In the genomic region with DNA sequence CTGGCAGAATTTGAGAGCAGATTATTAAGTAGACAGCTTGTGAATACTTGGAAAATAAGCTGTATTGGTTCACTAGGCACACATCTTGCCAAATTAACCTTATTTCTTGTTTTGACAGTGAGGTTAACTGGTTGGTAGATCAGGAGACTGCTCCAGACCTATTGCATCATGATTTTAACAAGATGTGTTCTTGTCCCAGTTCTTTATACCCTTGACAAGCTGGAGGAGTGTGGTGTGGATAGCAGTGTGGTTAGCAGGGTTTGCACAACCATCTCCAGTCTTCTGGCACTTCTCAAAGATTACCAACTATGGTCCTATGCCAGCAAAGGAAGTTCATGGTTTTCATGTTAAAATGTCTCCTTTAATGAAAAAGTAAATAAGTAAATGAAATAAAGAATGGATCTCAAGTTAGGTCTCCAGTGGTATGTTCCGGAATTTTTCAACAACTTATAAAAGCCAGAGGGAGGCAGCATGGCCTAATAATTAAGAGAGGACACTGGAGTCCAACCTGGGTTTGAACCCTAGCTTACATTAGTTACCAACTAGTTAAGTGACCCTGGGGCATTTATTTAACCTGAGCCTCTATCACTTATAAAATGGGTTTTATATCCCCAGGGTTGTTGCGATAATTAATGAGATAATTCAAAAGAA, we compare ENCODE assay signal across 11 cellular contexts. TPM values are rescaled to one million over a fixed set of nuclear protein-coding genes. Genes with fewer than 3 reads are reported as not detected.
DNase-seq lines count a peak whose midpoint lies in the region; ATAC-seq, FAIRE-seq and TF ChIP-seq lines count a peak whose summit lies in the region.
"Had no signal": no experiment of that assay in that cellular context is flagged by ENCODE, and none has a peak within 500 bp of the region (broad histone marks: within the 10 kb centered on the region; RNA-seq: fewer than 3 reads in every experiment).

No MANE protein-coding gene starts in this region.

- H3K36me3 Mint-ChIP-seq in chondrocyte (ENCODE audit: low read depth): no peaks in the 10 kb centered on the region
- H3K36me3 Mint-ChIP-seq: activated CD4-positive, alpha-beta memory T cell treated with anti-CD3 and anti-CD28 coated beads for 36 hours; activated naive CD4-positive, alpha-beta T cell treated with anti-CD3 and anti-CD28 coated beads, Interleukin-2, amount 50 U/mL, for 24 hours had no signal

- TF ChIP-seq CTCF in BJ (IDR thresholded peaks at IDR 0.05; ENCODE audit: insufficient read depth, low read depth, low read length) (no peak), chondrocyte (IDR thresholded peaks at IDR 0.05) (peak; percentile 63), lower lobe of right lung (IDR thresholded peaks at IDR 0.05) (no peak)

- POLR2A ChIA-PET in BJ (lab: Charles Lee): interaction anchor here (0.5 to 0.6 kb wide), 2 partner anchors 51 to 327 kb away, joined by 4 to 6 read pairs; a partner anchor contains a TSS

- peak; percentile 73 to 78 for ATAC-seq in lower lobe of right lung

- H3K27me3 ChIP-seq in BJ (ENCODE audit: control insufficient read depth, insufficient read depth, low read length) (peaks cover 8% of the 10 kb centered on the region), lower lobe of right lung (ENCODE audit: low read depth) (no peaks in the 10 kb centered on the region), small intestine (ENCODE audit: control insufficient read depth in 2 of 2, insufficient read depth in 2 of 2, low read length in 2 of 2) (no peaks in the 10 kb centered on the region)

- DNase-seq in BJ (ENCODE audit: low read depth) (peak; percentile 65), LHCN-M2 (ENCODE audit: low read depth) (peak; percentile 24), chondrocyte (ENCODE audit: low spot score) (no peak), lower lobe of right lung (no peak), A172 (ENCODE audit: low spot score) (no peak), small intestine (no peak), EL (no peak)
- DNase-seq in stimulated activated CD4-positive, alpha-beta T cell treated with anti-CD3 and anti-CD28 coated beads, Interleukin-15, amount 100 ng/mL, for 24 hours: no peak
- DNase-seq: activated CD4-positive, alpha-beta memory T cell treated with anti-CD3 and anti-CD28 coated beads for 36 hours had no signal

- no peaks in the 10 kb centered on the region for H3K36me3 ChIP-seq in BJ (ENCODE audit: control insufficient read depth, insufficient read depth, low read length)
- H3K36me3 ChIP-seq in lower lobe of right lung: no peaks in the 10 kb centered on the region
- H3K36me3 ChIP-seq in small intestine (ENCODE audit: control insufficient read depth in 2 of 2, insufficient read depth in 2 of 2, low read length in 2 of 2): no peaks in the 10 kb centered on the region

- no peaks in the 10 kb centered on the region for H3K9me3 Mint-ChIP-seq in chondrocyte (ENCODE audit: low read depth)
- H3K9me3 Mint-ChIP-seq: activated CD4-positive, alpha-beta memory T cell treated with anti-CD3 and anti-CD28 coated beads for 36 hours; activated naive CD4-positive, alpha-beta T cell treated with anti-CD3 and anti-CD28 coated beads, Interleukin-2, amount 50 U/mL, for 24 hours had no signal

- 81 to 92% (median 90%) methylated on average over 2 of the region's 2 CpGs for WGBS in small intestine, 3 donors

- no peak for FAIRE-seq in small intestine (lab: Jason Lieb, UNC)

- H3K4me1 Mint-ChIP-seq in chondrocyte (ENCODE audit: low read depth): peaks cover 2% of the 10 kb centered on the region
- H3K4me1 Mint-ChIP-seq: activated naive CD4-positive, alpha-beta T cell treated with anti-CD3 and anti-CD28 coated beads, Interleukin-2, amount 50 U/mL, for 24 hours had no signal

- CTCF ChIA-PET in BJ (lab: Yijun Ruan, JAX): interaction anchor here (0.6 to 1.5 kb wide), 4 partner anchors 9 to 1593 kb away, joined by 3 to 4 read pairs (median 3); no protein-coding TSS in a partner anchor

- no peak overlapping the region for H3K27ac Mint-ChIP-seq in chondrocyte (ENCODE audit: unreplicated experiment)
- H3K27ac Mint-ChIP-seq: activated CD4-positive, alpha-beta memory T cell treated with anti-CD3 and anti-CD28 coated beads for 36 hours; activated naive CD4-positive, alpha-beta T cell treated with anti-CD3 and anti-CD28 coated beads, Interleukin-2, amount 50 U/mL, for 24 hours had no signal

- no peaks in the 10 kb centered on the region for H3K9me3 ChIP-seq in lower lobe of right lung
- no peaks in the 10 kb centered on the region for H3K9me3 ChIP-seq in small intestine (ENCODE audit: control insufficient read depth, low read depth)

- intact Hi-C loops in lower lobe of right lung (cut with DNase I): no loop called here

- H3K4me3 ChIP-seq in BJ (ENCODE audit: low read depth, low read length) (no peak overlapping the region), lower lobe of right lung (no peak overlapping the region), small intestine (ENCODE audit: low read depth in 1 of 2, low read length in 2 of 2) (no peak overlapping the region)

- no peak overlapping the region for H3K27ac ChIP-seq in lower lobe of right lung
- no peak overlapping the region for H3K27ac ChIP-seq in small intestine (ENCODE audit: low read depth in 1 of 2, low read length in 1 of 2)
- H3K27ac ChIP-seq: epithelial cell of prostate had no signal

- H3K4me3 Mint-ChIP-seq in chondrocyte (ENCODE audit: unreplicated experiment): no peak overlapping the region
- H3K4me3 Mint-ChIP-seq: activated CD4-positive, alpha-beta memory T cell treated with anti-CD3 and anti-CD28 coated beads for 36 hours; activated naive CD4-positive, alpha-beta T cell treated with anti-CD3 and anti-CD28 coated beads, Interleukin-2, amount 50 U/mL, for 24 hours had no signal

- peaks cover 19% of the 10 kb centered on the region for H3K4me1 ChIP-seq in lower lobe of right lung
- no peaks in the 10 kb centered on the region for H3K4me1 ChIP-seq in small intestine (ENCODE audit: control insufficient read depth in 2 of 2, insufficient read depth in 1 of 2, low read depth in 1 of 2, low read length in 1 of 2)

- peaks cover 9% of the 10 kb centered on the region for H3K27me3 Mint-ChIP-seq in chondrocyte (ENCODE audit: low read depth)
- H3K27me3 Mint-ChIP-seq: activated naive CD4-positive, alpha-beta T cell treated with anti-CD3 and anti-CD28 coated beads, Interleukin-2, amount 50 U/mL, for 24 hours had no signal

RNA-seq across cellular contexts. Expression of a gene that starts 34.1 kb away (rescaled TPM):
- 6.9 and 12.9 TPM in 2 replicates for polyA plus RNA-seq in BJ (2011; rRNA removed)
- polyA minus RNA-seq in BJ (2011; rRNA and poly(A)+ RNA removed): 4.8 and 6.0 TPM in 2 replicates
- total RNA-seq in LHCN-M2 (2014; rRNA removed): 23.6 and 31.0 TPM in 2 replicates
- polyA plus RNA-seq in LHCN-M2 (2012): 4.8 TPM
- 9.9 to 10.7 TPM (median 10.0 TPM) in 3 replicates for total RNA-seq in chondrocyte
- 11.4 TPM for total RNA-seq in lower lobe of right lung
- total RNA-seq in A172 (2014; rRNA removed; shearing (Covaris generic)): 23.3 and 28.5 TPM in 2 replicates
- 1 to 10 TPM; 3.0 to 6.1 (median 3.6) TPM for polyA plus RNA-seq in small intestine

RNA-seq across cellular contexts. Expression of a gene that starts 50.6 kb away (rescaled TPM):
- polyA plus RNA-seq in BJ (2011; rRNA removed): 2.3 and 2.8 TPM in 2 replicates
- 1.9 and 4.8 TPM in 2 replicates for polyA minus RNA-seq in BJ (2011; rRNA and poly(A)+ RNA removed)
- 6.3 and 12.5 TPM in 2 replicates for total RNA-seq in LHCN-M2 (2014; rRNA removed)
- polyA plus RNA-seq in LHCN-M2 (2012): 3.4 TPM
- 2.8 to 5.4 TPM (median 3.6 TPM) in 3 replicates for total RNA-seq in chondrocyte
- total RNA-seq in lower lobe of right lung: 14.7 TPM
- not detected in 2 replicates for total RNA-seq in A172 (2014; rRNA removed; shearing (Covaris generic))
- polyA plus RNA-seq in small intestine: 1 to 10 TPM in 1 of 3 donors, under 1 TPM in 2; 0.22 to 2.2 (median 0.27) TPM

Comparison
In these comparisons a context has a peak if more than half of its experiments do, and no peak if none do; other contexts are left out.
1. DNase-seq: peak in BJ (single experiment) and LHCN-M2 (single experiment); none in chondrocyte (single experiment), lower lobe of right lung (single experiment), A172 (single experiment), small intestine (single experiment), EL (single experiment) and stimulated activated CD4-positive, alpha-beta T cell treated with anti-CD3 and anti-CD28 coated beads, Interleukin-15, amount 100 ng/mL, for 24 hours (single experiment).